In genomic region chr6:7821426-7821825, GRCh38 we compare ENCODE assay signal across 1 cellular context.
TF ChIP-seq lines count a peak whose summit lies in the region.

No MANE protein-coding gene starts in this region.

TF ChIP-seq in GM23338, 12 proteins besides CTCF, POLR2A, EP300 and RAD21 (continued from another document):
- TF ChIP-seq ZNF462 (CRISPR knock-in tag; IDR thresholded peaks at IDR 0.05): no peak
- TF ChIP-seq ZNF331 (CRISPR knock-in tag; IDR thresholded peaks at IDR 0.05; ENCODE audit: low read depth): no peak
- no peak for TF ChIP-seq ZNF114 (CRISPR knock-in tag; IDR thresholded peaks at IDR 0.05)
- no peak for TF ChIP-seq CREB1 (CRISPR knock-in tag; IDR thresholded peaks at IDR 0.05; ENCODE audit: low read depth)
- TF ChIP-seq JUNB (IDR thresholded peaks at IDR 0.05; ENCODE audit: unreplicated experiment): no peak
- TF ChIP-seq POLR2AphosphoS5 (IDR thresholded peaks at IDR 0.05; ENCODE audit: low read depth): no peak
- no peak for TF ChIP-seq STAT1 (IDR thresholded peaks at IDR 0.05; ENCODE audit: unreplicated experiment)
TF ChIP-seq in GM23338: peak in this region for 0.
